In genomic region chr15:79881254-79881653, GRCh38 we compare ENCODE assay signal across 16 cellular contexts. TPM values are rescaled to one million over a fixed set of nuclear protein-coding genes. Genes with fewer than 3 reads are reported as not detected.
DNase-seq lines count a peak whose midpoint lies in the region; ATAC-seq and TF ChIP-seq lines count a peak whose summit lies in the region.
"Had no signal": no experiment of that assay in that cellular context is flagged by ENCODE, and none has a peak within 500 bp of the region (broad histone marks: within the 10 kb centered on the region; RNA-seq: fewer than 3 reads in every experiment).

No MANE protein-coding gene starts in this region.

- no TSS peak for BruUV-seq in A673 (replicated peaks; lab: Mats Ljungman, UMichigan)

- peaks cover 10% of the 10 kb centered on the region for H3K9me3 ChIP-seq in A673 (ENCODE audit: low read depth, low read length, poor library complexity, severe bottlenecking)

- intact Hi-C loops in A673 (cut with micrococcal nuclease; ENCODE audit: unreplicated experiment), result no loop called here

- ATAC-seq in HG03460 (IDR thresholded peaks at IDR 0.05; ENCODE audit: unreplicated experiment) (no peak), GM21737 (IDR thresholded peaks at IDR 0.05; ENCODE audit: unreplicated experiment) (no peak), GM21529 (IDR thresholded peaks at IDR 0.05; ENCODE audit: unreplicated experiment) (no peak)

- H3K27ac ChIP-seq in A673 (ENCODE audit: low read depth, low read length, poor library complexity, severe bottlenecking), result no peak overlapping the region

- H3K36me3 ChIP-seq in A673 (ENCODE audit: insufficient read depth, low read length, poor library complexity, severe bottlenecking), result no peaks in the 10 kb centered on the region

- CTCF ChIA-PET in A673 (lab: Charles Lee), result no interaction called here

- no peak for TF ChIP-seq CTCF in A673 (conservative IDR thresholded peaks at IDR 0.05; ENCODE audit: low read depth, low read length)

- POLR2A ChIA-PET in A673 (lab: Charles Lee; ENCODE audit: low non-redundant PET), result no interaction called here

- peaks cover 11% of the 10 kb centered on the region for H3K4me1 ChIP-seq in A673 (ENCODE audit: insufficient read depth, low read length, poor library complexity, severe bottlenecking)

- no peak overlapping the region for H3K4me3 ChIP-seq in A673 (ENCODE audit: low read depth, low read length, poor library complexity, severe bottlenecking)
- H3K4me3 ChIP-seq: MG63 had no signal

- H3K27me3 ChIP-seq in A673 (replicated peaks; ENCODE audit: insufficient read depth, low read depth, low read length, poor library complexity), result no peaks in the 10 kb centered on the region
- H3K27me3 ChIP-seq: MG63 had no signal

- no peak for TF ChIP-seq POLR2A in erythroblast (IDR thresholded peaks at IDR 0.05; ENCODE audit: low read length)

- DNase-seq in A673 (ENCODE audit: low spot score) (peak; percentile 59), NCI-H1092 treated with DMSO at 0.1 percent for 48 hours (lab: John Stamatoyannopoulos, UW) (peak; percentile 20), NCI-H69 (lab: John Stamatoyannopoulos, UW) (peak; percentile 79), erythroblast (lab: John Stamatoyannopoulos, UW) (peak; percentile 20 to 57)
- DNase-seq: CD4-positive, CD25-positive, alpha-beta regulatory T cell; DND-41; GDM1; MG63; NCI-H146; NCI-H2081 treated with DMSO at 0.1 percent for 48 hours; NCI-H446 treated with DMSO at 0.1 percent for 48 hours; NCI-H82; SHP77 treated with DMSO at 0.1 percent for 48 hours had no signal

RNA-seq across cellular contexts. Expression of gene MTHFS, which starts 15.6 kb away (rescaled TPM):
- 8.7 and 9.4 TPM in 2 replicates for total RNA-seq in A673 (2021)

Comparison
In these comparisons a context has a peak if more than half of its experiments do, and no peak if none do; other contexts are left out.
1. DNase-seq: peak in every context shown above with its lines; median percentile 79 in NCI-H69; 59 in A673; 38 in erythroblast; 20 in NCI-H1092 treated with DMSO at 0.1 percent for 48 hours.